8 cellular contexts compared by ENCODE assay signal in the genomic region with DNA sequence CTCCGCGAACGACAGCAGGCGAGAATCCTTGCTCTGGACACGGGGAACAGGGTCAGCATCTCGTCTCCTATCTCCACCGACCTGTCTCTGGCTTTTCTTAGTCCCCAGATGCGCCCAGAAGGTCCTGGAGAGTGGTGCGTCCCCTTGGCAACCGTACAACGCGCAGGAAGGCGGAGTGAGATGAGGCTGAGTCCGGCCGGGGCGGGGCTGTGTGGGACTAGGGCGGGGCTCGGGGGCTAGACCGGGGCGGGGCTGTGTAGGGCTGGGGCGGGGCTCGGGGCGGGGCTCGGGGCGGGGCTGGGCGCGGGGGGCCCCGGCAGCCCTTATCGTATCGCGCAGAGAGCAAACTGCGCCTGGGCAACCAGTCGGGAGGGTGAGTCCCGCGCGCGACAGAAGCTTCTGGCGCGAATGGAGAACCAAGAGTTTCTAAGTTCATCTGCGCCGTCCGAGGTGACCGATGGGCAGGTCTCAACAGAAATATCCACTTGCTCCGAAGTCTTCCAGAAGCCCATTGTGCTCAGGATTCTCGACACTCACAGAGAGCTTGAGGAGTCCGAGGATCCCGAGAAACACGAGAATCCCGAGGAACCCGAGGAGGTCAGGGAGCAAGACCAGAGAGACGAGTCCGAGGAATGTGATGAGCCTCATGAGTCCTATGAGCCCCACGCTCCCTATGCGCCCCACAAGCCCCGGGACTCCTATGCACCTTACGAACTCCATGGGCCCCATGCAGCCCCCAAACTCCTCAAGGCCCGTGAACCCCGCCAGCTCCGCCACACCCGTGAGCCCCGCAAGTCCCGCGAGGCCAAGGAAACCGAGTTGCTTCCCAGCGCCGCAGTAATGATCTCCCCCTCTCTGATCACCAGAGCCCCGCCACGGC. TPM values are rescaled to one million over a fixed set of nuclear protein-coding genes. Genes with fewer than 3 reads are reported as not detected.
DNase-seq lines count a peak whose midpoint lies in the region; ATAC-seq and TF ChIP-seq lines count a peak whose summit lies in the region.

No MANE protein-coding gene starts in this region.

- TF ChIP-seq CTCF in choroid plexus epithelial cell (conservative IDR thresholded peaks at IDR 0.05; ENCODE audit: low read depth, low read length), result no peak

- peak; percentile 95 for ATAC-seq in HG03025 (IDR thresholded peaks at IDR 0.05; ENCODE audit: low FRiP score, unreplicated experiment)
- ATAC-seq in left colon, result peak; percentile 100

- peak overlapping the region; percentile 66 for H3K4me3 ChIP-seq in choroid plexus epithelial cell (ENCODE audit: low read depth, low read length)

- intact Hi-C loops in left colon (cut with DNase I, micrococcal nuclease), result no loop called here

- DNase-seq in NCI-H2081 (lab: John Stamatoyannopoulos, UW) (peak; percentile 66 to 73), NCI-H2081 treated with DMSO at 0.1 percent for 48 hours (lab: John Stamatoyannopoulos, UW) (no peak), NCI-H2227 (lab: John Stamatoyannopoulos, UW; ENCODE audit: unreplicated experiment) (peak; percentile 79), choroid plexus epithelial cell (ENCODE audit: low read depth) (peak; percentile 84), left colon (peak; percentile 87 to 91)
- peak; percentile 73 to 78 for DNase-seq in activated CD4-positive, alpha-beta T cell treated with anti-CD3 and anti-CD28 coated beads for 24 hours (ENCODE audit: low read depth in 2 of 2)
- peak; percentile 75 to 80 for DNase-seq in stimulated activated CD4-positive, alpha-beta T cell treated with anti-CD3 and anti-CD28 coated beads, Interleukin-15, amount 100 ng/mL, for 48 hours (ENCODE audit: low read depth in 2 of 2)

RNA-seq across cellular contexts. Expression of a gene that starts 24.9 kb away (rescaled TPM):
- under 1 TPM in 1 of 2 donors, not detected in 1; 0.15 TPM for total RNA-seq in left colon
